In genomic region chr5:168987540-168988300, GRCh38 we compare ENCODE assay signal across 8 cellular contexts.
DNase-seq lines count a peak whose midpoint lies in the region; ATAC-seq and FAIRE-seq lines count a peak whose summit lies in the region.

No MANE protein-coding gene starts in this region.

- ATAC-seq in GM18870 (IDR thresholded peaks at IDR 0.05; ENCODE audit: unreplicated experiment): peak; percentile 50

- DNase-seq in Ammon's horn (ENCODE audit: low spot score): peak; percentile 76
- peak; percentile 60 for DNase-seq in HTR-8/SVneo (ENCODE audit: insufficient read length, low spot score)
- peak; percentile 49 for DNase-seq in RKO (ENCODE audit: low spot score)
- peak; percentile 84 for DNase-seq in activated effector memory CD4-positive, alpha-beta T cell treated with anti-CD3 and anti-CD28 coated beads, Interleukin-2, amount 50 U/mL, for 16 hours
- peak; percentile 72 for DNase-seq in glomerular visceral epithelial cell (ENCODE audit: extremely low spot score)
- DNase-seq in posterior vena cava (ENCODE audit: low spot score): peak; percentile 86
- no peak for DNase-seq in cortex of kidney (lab: John Stamatoyannopoulos, UW)

- FAIRE-seq in HTR-8/SVneo (lab: Jason Lieb, UNC): peak; percentile 74

- intact Hi-C loops in posterior vena cava (cut with DNase I): loop anchor here (5.0 to 10.0 kb wide), 2 partner anchors 315 to 567 kb away; partner anchors contain the start of gene SLIT3 (in 1 of the 2)
